ENCODE assay signal across 8 cellular contexts in the genomic region with DNA sequence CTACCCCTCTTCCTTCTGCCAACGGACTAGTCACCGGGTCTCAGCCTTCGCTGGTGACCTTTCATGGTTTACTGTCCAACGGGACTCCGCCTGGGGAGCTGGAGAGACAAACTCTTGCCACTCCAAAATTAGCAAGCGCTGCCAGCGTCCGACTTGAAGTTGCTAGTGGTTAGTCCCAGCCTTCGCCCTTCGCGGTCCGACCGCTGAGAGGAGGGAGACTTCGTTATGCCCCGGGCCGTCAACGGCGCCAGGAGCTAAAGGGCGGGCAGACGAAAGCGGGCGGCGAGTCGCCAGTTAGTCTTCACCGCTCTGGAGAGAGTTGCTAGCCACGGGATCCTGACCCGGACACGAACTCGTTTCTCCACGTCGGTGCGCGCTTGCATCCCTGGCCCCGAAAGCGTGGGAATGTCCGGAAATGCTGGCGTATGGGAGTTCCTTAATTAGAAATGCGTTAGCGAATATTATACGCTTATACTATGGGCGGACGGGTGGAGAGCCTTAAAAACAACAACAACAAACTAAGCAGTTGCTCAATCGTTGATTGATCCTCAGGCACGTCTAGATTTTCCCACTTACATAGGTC. TPM values are rescaled to one million over a fixed set of nuclear protein-coding genes. Genes with fewer than 3 reads are reported as not detected.
A peak's percentile ranks its signal among the peaks of the same experiment; 100 is the strongest.
DNase-seq lines count a peak whose midpoint lies in the region; ATAC-seq and TF ChIP-seq lines count a peak whose summit lies in the region.

No MANE protein-coding gene starts in this region.

- CTCF ChIA-PET in RWPE1 (lab: Yijun Ruan, JAX), result interaction anchor here (0.6 to 1.6 kb wide), 3 partner anchors 13 to 1024 kb away, joined by 3 to 8 read pairs (median 3); no protein-coding TSS in a partner anchor

- TF ChIP-seq CTCF in RWPE1 (conservative IDR thresholded peaks at IDR 0.05; ENCODE audit: low read depth) (no peak), astrocyte of the cerebellum (IDR thresholded peaks at IDR 0.05; ENCODE audit: low read depth, low read length, missing control alignments) (no peak)

- POLR2A ChIA-PET in RWPE1 (lab: Yijun Ruan, JAX; ENCODE audit: low non-redundant PET), result no interaction called here

- no peak for ATAC-seq in activated CD4-positive, CD25-positive, alpha-beta regulatory T cell treated with anti-CD3 and anti-CD28 coated beads, Interleukin-2, amount 50 U/mL, for 24 hours
- ATAC-seq in HG03045 (IDR thresholded peaks at IDR 0.05; ENCODE audit: unreplicated experiment) (peak; percentile 21), sciatic nerve (no peak)

- H3K27ac ChIP-seq in RWPE1, result peak overlapping the region; percentile 98

- peak; percentile 62 for DNase-seq in activated CD4-positive, CD25-positive, alpha-beta regulatory T cell treated with anti-CD3 and anti-CD28 coated beads, Interleukin-2, amount 50 U/mL, for 72 hours
- DNase-seq in RWPE1 (ENCODE audit: low spot score), result no peak
- no peak for DNase-seq in astrocyte of the cerebellum (ENCODE audit: low read depth)
- DNase-seq in hepatic stellate cell (ENCODE audit: low spot score), result peak; percentile 26
- peak; percentile 65 for DNase-seq in sciatic nerve (ENCODE audit: low spot score)
- no peak for DNase-seq in DMS153 (lab: John Stamatoyannopoulos, UW)

- peak overlapping the region; percentile 58 for H3K4me3 ChIP-seq in astrocyte of the cerebellum (ENCODE audit: low read depth, low read length)

- intact Hi-C loops in sciatic nerve (cut with DNase I), result no loop called here

- in situ Hi-C loops in astrocyte of the cerebellum (cut with HindIII; ENCODE audit: low sequenced_read_pairs), result no loop called here

RNA-seq across cellular contexts. Expression of gene SMC4, which starts 0.7 kb away (rescaled TPM):
- 21.4 TPM for total RNA-seq in sciatic nerve

RNA-seq across cellular contexts. Expression of gene IFT80, which starts 1.1 kb away (rescaled TPM):
- total RNA-seq in sciatic nerve, result 26.8 TPM

RNA-seq across cellular contexts. Expression of gene TRIM59, which starts 49.4 kb away (rescaled TPM):
- total RNA-seq in sciatic nerve, result 1.4 TPM

Comparison
In these comparisons a context has a peak if more than half of its experiments do, and no peak if none do; other contexts are left out.
1. DNase-seq: peak in activated CD4-positive, CD25-positive, alpha-beta regulatory T cell treated with anti-CD3 and anti-CD28 coated beads, Interleukin-2, amount 50 U/mL, for 72 hours (single experiment), hepatic stellate cell (single experiment) and sciatic nerve (single experiment); none in RWPE1 (single experiment), astrocyte of the cerebellum (single experiment) and DMS153 (single experiment).